In genomic region chrX:149825424-149825823, GRCh38 we compare ENCODE assay signal across 8 cellular contexts. TPM values are rescaled to one million over a fixed set of nuclear protein-coding genes. Genes with fewer than 3 reads are reported as not detected.
DNase-seq lines count a peak whose midpoint lies in the region; ATAC-seq and TF ChIP-seq lines count a peak whose summit lies in the region.

No MANE protein-coding gene starts in this region.

- CTCF ChIA-PET in HEK293T (lab: Yijun Ruan, JAX) = interaction anchor here (0.8 kb wide), 1 partner anchor 23 kb away, joined by 3 read pairs; no protein-coding TSS in a partner anchor

- H3K4me3 ChIP-seq in AG09309 (ENCODE audit: control insufficient read depth, low read depth, low read length) (no peak overlapping the region), foreskin fibroblast (ENCODE audit: low read depth in 1 of 2, low read length in 2 of 2) (no peak overlapping the region)

- ATAC-seq in HG03139 (IDR thresholded peaks at IDR 0.05; ENCODE audit: unreplicated experiment) (no peak), HG02588 (IDR thresholded peaks at IDR 0.05; ENCODE audit: unreplicated experiment) (no peak)
- no peak for ATAC-seq in activated CD4-positive, CD25-positive, alpha-beta regulatory T cell treated with anti-CD3 and anti-CD28 coated beads, Interleukin-2, amount 50 U/mL, for 24 hours

- TF ChIP-seq CTCF in AG09309 (IDR thresholded peaks at IDR 0.05; ENCODE audit: control insufficient read depth, insufficient read depth, low read depth, low read length, missing control alignments) (peak; percentile 30), foreskin fibroblast (IDR thresholded peaks at IDR 0.05; ENCODE audit: low read depth, low read length) (peak; percentile 19), type B pancreatic cell (conservative IDR thresholded peaks at IDR 0.05) (peak; percentile 63)

- POLR2A ChIA-PET in HEK293T (lab: Yijun Ruan, JAX) = no interaction called here

- H3K27me3 Mint-ChIP-seq in type B pancreatic cell = peaks cover 12% of the 10 kb centered on the region

- no peak overlapping the region for H3K4me3 Mint-ChIP-seq in type B pancreatic cell

- H3K36me3 Mint-ChIP-seq in type B pancreatic cell = no peaks in the 10 kb centered on the region

- DNase-seq in AG09309 (ENCODE audit: low read depth) = no peak
- DNase-seq in HEK293T (ENCODE audit: extremely low spot score) = peak; percentile 39
- peak; percentile 58 for DNase-seq in activated CD4-positive, alpha-beta T cell treated with anti-CD3 and anti-CD28 coated beads for 48 hours
- peak in 1 of 2 donors; percentile 1 for DNase-seq in foreskin fibroblast
- DNase-seq in type B pancreatic cell (ENCODE audit: extremely low spot score, unreplicated experiment) = no peak

- no peak overlapping the region for H3K27ac Mint-ChIP-seq in type B pancreatic cell

- peaks cover 6% of the 10 kb centered on the region for H3K4me1 Mint-ChIP-seq in type B pancreatic cell (ENCODE audit: unreplicated experiment)

- H3K9me3 Mint-ChIP-seq in type B pancreatic cell = no peaks in the 10 kb centered on the region

TF ChIP-seq in HEK293T, 16 proteins besides CTCF, POLR2A, EP300 and RAD21:
- TF ChIP-seq PKNOX1 (IDR thresholded peaks at IDR 0.05) (no peak), FOXA1 (IDR thresholded peaks at IDR 0.05) (no peak), SP1 (IDR thresholded peaks at IDR 0.05) (no peak), FOXM1 (IDR thresholded peaks at IDR 0.05; ENCODE audit: borderline replicate concordance) (no peak), SUZ12 (IDR thresholded peaks at IDR 0.05) (no peak), BHLHE40 (IDR thresholded peaks at IDR 0.05; ENCODE audit: borderline replicate concordance) (no peak), FOXK2 (IDR thresholded peaks at IDR 0.05) (no peak), HDGF (IDR thresholded peaks at IDR 0.05; ENCODE audit: borderline replicate concordance) (no peak), L3MBTL2 (conservative IDR thresholded peaks at IDR 0.05) (no peak)

RNA-seq across cellular contexts. Expression of gene MAGEA9, which starts 43.7 kb away (rescaled TPM):
- not detected in 2 replicates for total RNA-seq in type B pancreatic cell (ENCODE audit: low replicate concordance)

RNA-seq across cellular contexts. Expression of gene HSFX1, which starts 51.6 kb away (rescaled TPM):
- total RNA-seq in type B pancreatic cell (ENCODE audit: low replicate concordance) = 1.00 and 2.4 TPM in 2 replicates

RNA-seq across cellular contexts. Expression of gene MAGEA8, which starts 55.6 kb away (rescaled TPM):
- total RNA-seq in type B pancreatic cell (ENCODE audit: low replicate concordance) = 0.21 TPM in 1 of 2 replicates, not detected in the other

Comparison
In these comparisons a context has a peak if more than half of its experiments do, and no peak if none do; other contexts are left out.
1. DNase-seq: peak in HEK293T (single experiment) and activated CD4-positive, alpha-beta T cell treated with anti-CD3 and anti-CD28 coated beads for 48 hours (single experiment); none in AG09309 (single experiment) and type B pancreatic cell (single experiment).
2. Peak in every context shown above with its lines, with median percentiles within 50 percentile points of each other: CTCF ChIP-seq.